In genomic region chr6:118372413-118372812, GRCh38 we compare ENCODE assay signal across 14 cellular contexts.
DNase-seq lines count a peak whose midpoint lies in the region; ATAC-seq lines count a peak whose summit lies in the region.
"Had no signal": no experiment of that assay in that cellular context is flagged by ENCODE, and none has a peak within 500 bp of the region (broad histone marks: within the 10 kb centered on the region; RNA-seq: fewer than 3 reads in every experiment).

No MANE protein-coding gene starts in this region.

- intact Hi-C loops in left cardiac atrium (cut with DNase I) = loop anchor here in 1 of 2 donors (5.0 kb wide), 3 partner anchors 65 to 135 kb away; no protein-coding TSS in a partner anchor

- H3K4me1 ChIP-seq in effector memory CD4-positive, alpha-beta T cell (ENCODE audit: control insufficient read depth, insufficient read depth, low read length, poor library complexity, severe bottlenecking) = no peaks in the 10 kb centered on the region
- H3K4me1 ChIP-seq: BLaER1 had no signal

- H3K36me3 ChIP-seq in effector memory CD4-positive, alpha-beta T cell (ENCODE audit: control insufficient read depth, insufficient read depth, low read length) = no peaks in the 10 kb centered on the region
- H3K36me3 ChIP-seq: BLaER1 had no signal

- no peaks in the 10 kb centered on the region for H3K9me3 ChIP-seq in effector memory CD4-positive, alpha-beta T cell (ENCODE audit: control insufficient read depth, low read length)

- H3K4me3 ChIP-seq in effector memory CD4-positive, alpha-beta T cell (ENCODE audit: insufficient read depth, low read depth, low read length, poor library complexity, severe bottlenecking) = no peak overlapping the region
- H3K4me3 ChIP-seq: BLaER1 had no signal

- no peak overlapping the region for H3K27ac ChIP-seq in effector memory CD4-positive, alpha-beta T cell (ENCODE audit: insufficient read depth, low read length, poor library complexity, severe bottlenecking)
- H3K27ac ChIP-seq: BLaER1 had no signal

- H3K27me3 ChIP-seq in effector memory CD4-positive, alpha-beta T cell (replicated peaks; ENCODE audit: control insufficient read depth, insufficient read depth, low read length, poor library complexity, severe bottlenecking) = no peaks in the 10 kb centered on the region
- H3K27me3 ChIP-seq: BLaER1 had no signal

- ATAC-seq in left cardiac atrium = peak; percentile 91 to 92
- ATAC-seq in GM21619 (IDR thresholded peaks at IDR 0.05; ENCODE audit: unreplicated experiment) = no peak
- no peak for ATAC-seq in GM21423 (IDR thresholded peaks at IDR 0.05; ENCODE audit: unreplicated experiment)
- ATAC-seq: stimulated activated effector memory CD8-positive, alpha-beta T cell treated with anti-CD3 and anti-CD28 coated beads, Interleukin-12 subunit alpha, Interleukin-12 subunit beta, amount 100 ng/mL, for 72 hours had no signal

- peak; percentile 32 for DNase-seq in AG08395 (ENCODE audit: low spot score)
- peak; percentile 62 for DNase-seq in HCEC 1CT
- DNase-seq in astrocyte of the hippocampus (ENCODE audit: low read depth, low spot score) = peak; percentile 61
- peak; percentile 61 for DNase-seq in left cardiac atrium
- DNase-seq in NOMO-1 (lab: John Stamatoyannopoulos, UW; ENCODE audit: unreplicated experiment in 2 of 2) = no peak
- DNase-seq in effector memory CD4-positive, alpha-beta T cell = no peak
- DNase-seq: activated CD4-positive, alpha-beta memory T cell treated with anti-CD3 and anti-CD28 coated beads for 36 hours; activated naive CD4-positive, alpha-beta T cell treated with Interleukin-2 at 50 U/mL for 16 hours; head of caudate nucleus; T-helper 1 cell had no signal

Comparison
In these comparisons a context has a peak if more than half of its experiments do, and no peak if none do; other contexts are left out.
1. DNase-seq: peak in AG08395 (single experiment), HCEC 1CT (single experiment), astrocyte of the hippocampus (single experiment) and left cardiac atrium (single experiment); none in NOMO-1 (0 of 2) and effector memory CD4-positive, alpha-beta T cell (0 of 3).
2. ATAC-seq: peak in left cardiac atrium (2 of 2); none in GM21619 (single experiment) and GM21423 (single experiment).